Comparison of ENCODE assay signal across 10 cellular contexts in the genomic region with DNA sequence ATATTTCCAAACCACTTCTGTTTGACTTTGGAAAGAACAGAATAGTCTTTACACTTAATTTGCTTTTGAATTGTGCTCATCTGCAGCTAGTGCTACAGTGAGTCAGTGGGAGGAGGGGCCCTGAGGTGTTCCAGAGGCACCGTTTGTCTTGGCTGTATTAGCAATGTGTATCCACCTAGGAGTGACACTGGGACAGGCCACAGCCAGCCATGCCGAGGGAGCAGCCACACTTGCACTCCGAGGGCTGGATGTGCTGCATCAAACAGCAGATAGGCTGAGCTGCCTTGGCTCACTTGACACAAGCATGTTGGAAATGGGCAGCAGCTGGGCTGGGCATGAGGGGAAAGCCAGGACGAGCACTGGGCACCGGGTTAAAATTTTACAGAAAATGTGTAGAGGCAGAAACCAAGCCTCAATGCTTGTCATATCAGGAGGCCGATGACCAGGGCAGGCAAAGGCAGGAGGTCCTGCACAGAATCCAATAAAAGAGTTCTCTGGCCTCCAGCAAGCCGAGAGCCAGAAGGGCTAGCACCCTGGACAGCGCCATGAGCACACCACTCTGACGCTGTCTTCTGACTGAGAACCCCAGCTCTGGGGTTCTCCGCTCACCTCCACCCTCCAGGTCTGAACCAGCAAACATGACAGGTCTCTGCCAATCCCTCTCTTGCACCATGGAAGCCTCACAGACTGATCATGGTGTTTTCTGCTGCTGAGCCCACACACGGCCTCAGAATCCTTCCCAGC.
DNase-seq lines count a peak whose midpoint lies in the region; ATAC-seq, FAIRE-seq and TF ChIP-seq lines count a peak whose summit lies in the region.
"Had no signal": no experiment of that assay in that cellular context is flagged by ENCODE, and none has a peak within 500 bp of the region (broad histone marks: within the 10 kb centered on the region; RNA-seq: fewer than 3 reads in every experiment).

No MANE protein-coding gene starts in this region.

- no peak overlapping the region for H3K4me2 ChIP-seq in K562 (ENCODE audit: insufficient read depth, low read length)
- no peak overlapping the region for H3K4me2 ChIP-seq in neural progenitor cell

- H3K27me3 Mint-ChIP-seq in neural progenitor cell (ENCODE audit: insufficient read depth, low read depth): peaks cover 8% of the 10 kb centered on the region

- DNase-seq in GM13976 (ENCODE audit: low spot score) (peak; percentile 67), KG1 (lab: John Stamatoyannopoulos, UW) (peak; percentile 3), K562 (ENCODE audit: extremely low read depth in 1 of 4, low spot score in 3 of 4) (peak in 3 of 4 experiments; percentile 10 to 18 (median 16)), neural progenitor cell (ENCODE audit: low spot score) (peak; percentile 77), glomerular visceral epithelial cell (ENCODE audit: extremely low spot score) (no peak)
- DNase-seq: NCI-H1436 treated with DMSO at 0.1 percent for 48 hours had no signal

- TF ChIP-seq CTCF in GM13976 (IDR thresholded peaks at IDR 0.05; ENCODE audit: borderline replicate concordance, control extremely low read depth, extremely low read depth, insufficient read depth, missing control alignments) (no peak), K562 (IDR thresholded peaks at IDR 0.05 in 2 of 3, conservative IDR thresholded peaks at IDR 0.05 in 1 of 3; ENCODE audit: insufficient read depth in 2 of 3, low read depth in 1 of 3, low read length in 3 of 3) (no peak), neural progenitor cell (IDR thresholded peaks at IDR 0.05) (no peak)

- H3K4me3 Mint-ChIP-seq in neural progenitor cell: no peak overlapping the region

- H3K9me3 ChIP-seq in K562 (replicated peaks; ENCODE audit: control insufficient read depth, insufficient read depth, low read depth, low read length) (no peaks in the 10 kb centered on the region), neural progenitor cell (ENCODE audit: low read depth) (no peaks in the 10 kb centered on the region)

- H3K9ac ChIP-seq in K562 (ENCODE audit: insufficient read depth in 1 of 2, low read depth in 2 of 2, low read length in 2 of 2) (no peak overlapping the region), neural progenitor cell (no peak overlapping the region)

- CTCF ChIA-PET in K562 (lab: Yijun Ruan, JAX; ENCODE audit: low intra/inter-chr PET ratio): no interaction called here

- H3K36me3 ChIP-seq in K562 (ENCODE audit: control insufficient read depth, insufficient read depth, low read length) (no peaks in the 10 kb centered on the region), neural progenitor cell (no peaks in the 10 kb centered on the region)

- no peaks in the 10 kb centered on the region for H3K9me1 ChIP-seq in K562 (ENCODE audit: control insufficient read depth, insufficient read depth, low read length)

- peaks cover 2% of the 10 kb centered on the region for H3K9me3 Mint-ChIP-seq in neural progenitor cell

- no peaks in the 10 kb centered on the region for H3K36me3 Mint-ChIP-seq in neural progenitor cell

- H3K4me1 ChIP-seq in K562 (replicated peaks in 1 of 2; ENCODE audit: control insufficient read depth in 2 of 2, insufficient read depth in 2 of 2, low read length in 2 of 2) (no peaks in the 10 kb centered on the region), neural progenitor cell (no peaks in the 10 kb centered on the region)

- no peak overlapping the region for H2AFZ ChIP-seq in K562 (ENCODE audit: low read depth, low read length)
- H2AFZ ChIP-seq in neural progenitor cell (replicated peaks): no peak overlapping the region

- ATAC-seq in K562 (peak; percentile 53; the same call in 1 of the 3 replicates), GM18519 (IDR thresholded peaks at IDR 0.05; ENCODE audit: low FRiP score, unreplicated experiment) (no peak), GM19467 (IDR thresholded peaks at IDR 0.05; ENCODE audit: unreplicated experiment) (no peak)

- FAIRE-seq in K562 (lab: Jason Lieb, UNC): no peak
- FAIRE-seq: GM12891 had no signal

- H3K4me3 ChIP-seq in K562: no peak overlapping the region
- no peak overlapping the region for H3K4me3 ChIP-seq in neural progenitor cell
- H3K4me3 ChIP-seq: SK-N-MC had no signal

- intact Hi-C loops in K562 (cut with micrococcal nuclease): no loop called here

- 0% methylated on average over 9 of the region's 11 CpGs for WGBS in K562 (ENCODE audit: insufficient coverage, low coverage, missing lambda C conversion rate)

- BruUV-seq in K562 (replicated peaks; lab: Mats Ljungman, UMichigan): no TSS peak

- no peaks in the 10 kb centered on the region for H3F3A ChIP-seq in neural progenitor cell (ENCODE audit: low read depth)

- TF ChIP-seq RAD21 in K562 (CRISPR knock-in tag; conservative IDR thresholded peaks at IDR 0.05 in 1 of 2, IDR thresholded peaks at IDR 0.05 in 1 of 2): no peak

- H3K79me2 ChIP-seq in K562 (ENCODE audit: control insufficient read depth, insufficient read depth, low read length) (no peaks in the 10 kb centered on the region), neural progenitor cell (ENCODE audit: low read depth) (no peaks in the 10 kb centered on the region)

- POLR2A ChIA-PET in K562 (lab: Yijun Ruan, JAX): no interaction called here

- TF ChIP-seq POLR2A in K562 (conservative IDR thresholded peaks at IDR 0.05): no peak

- TF ChIP-seq EP300 in K562 (IDR thresholded peaks at IDR 0.05; ENCODE audit: low read length): no peak

- H3K4me1 Mint-ChIP-seq in neural progenitor cell: peaks cover 1% of the 10 kb centered on the region

- H3K27me3 ChIP-seq in K562 (ENCODE audit: control insufficient read depth in 2 of 2, insufficient read depth in 2 of 2, low read length in 2 of 2) (no peaks in the 10 kb centered on the region), neural progenitor cell (no peaks in the 10 kb centered on the region)

- H3K27ac ChIP-seq in K562 (ENCODE audit: extremely low read depth, low read depth, low read length) (no peak overlapping the region), neural progenitor cell (no peak overlapping the region)
- H3K27ac ChIP-seq: SK-N-MC had no signal

- H3K27ac Mint-ChIP-seq in neural progenitor cell: no peak overlapping the region

- no peaks in the 10 kb centered on the region for H4K20me1 ChIP-seq in K562 (replicated peaks; ENCODE audit: control insufficient read depth, insufficient read depth, low read length)
- no peaks in the 10 kb centered on the region for H4K20me1 ChIP-seq in neural progenitor cell (ENCODE audit: low read depth)

- in situ Hi-C loops in GM13976 (cut with MboI; ENCODE audit: low sequenced_read_pairs, unreplicated experiment) (no loop called here), K562 (cut with MboI) (no loop called here)

TF ChIP-seq in K562, 482 proteins besides CTCF, POLR2A, EP300 and RAD21 (continues in another document):
- TF ChIP-seq, protein P1, sequence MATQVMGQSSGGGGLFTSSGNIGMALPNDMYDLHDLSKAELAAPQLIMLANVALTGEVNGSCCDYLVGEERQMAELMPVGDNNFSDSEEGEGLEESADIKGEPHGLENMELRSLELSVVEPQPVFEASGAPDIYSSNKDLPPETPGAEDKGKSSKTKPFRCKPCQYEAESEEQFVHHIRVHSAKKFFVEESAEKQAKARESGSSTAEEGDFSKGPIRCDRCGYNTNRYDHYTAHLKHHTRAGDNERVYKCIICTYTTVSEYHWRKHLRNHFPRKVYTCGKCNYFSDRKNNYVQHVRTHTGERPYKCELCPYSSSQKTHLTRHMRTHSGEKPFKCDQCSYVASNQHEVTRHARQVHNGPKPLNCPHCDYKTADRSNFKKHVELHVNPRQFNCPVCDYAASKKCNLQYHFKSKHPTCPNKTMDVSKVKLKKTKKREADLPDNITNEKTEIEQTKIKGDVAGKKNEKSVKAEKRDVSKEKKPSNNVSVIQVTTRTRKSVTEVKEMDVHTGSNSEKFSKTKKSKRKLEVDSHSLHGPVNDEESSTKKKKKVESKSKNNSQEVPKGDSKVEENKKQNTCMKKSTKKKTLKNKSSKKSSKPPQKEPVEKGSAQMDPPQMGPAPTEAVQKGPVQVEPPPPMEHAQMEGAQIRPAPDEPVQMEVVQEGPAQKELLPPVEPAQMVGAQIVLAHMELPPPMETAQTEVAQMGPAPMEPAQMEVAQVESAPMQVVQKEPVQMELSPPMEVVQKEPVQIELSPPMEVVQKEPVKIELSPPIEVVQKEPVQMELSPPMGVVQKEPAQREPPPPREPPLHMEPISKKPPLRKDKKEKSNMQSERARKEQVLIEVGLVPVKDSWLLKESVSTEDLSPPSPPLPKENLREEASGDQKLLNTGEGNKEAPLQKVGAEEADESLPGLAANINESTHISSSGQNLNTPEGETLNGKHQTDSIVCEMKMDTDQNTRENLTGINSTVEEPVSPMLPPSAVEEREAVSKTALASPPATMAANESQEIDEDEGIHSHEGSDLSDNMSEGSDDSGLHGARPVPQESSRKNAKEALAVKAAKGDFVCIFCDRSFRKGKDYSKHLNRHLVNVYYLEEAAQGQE (CRISPR knock-in tag; IDR thresholded peaks at IDR 0.05; ENCODE audit: low read depth): peak; percentile 91
- TF ChIP-seq MIER1 (IDR thresholded peaks at IDR 0.05; ENCODE audit: low read depth): peak; percentile 79
- TF ChIP-seq, protein P2, sequence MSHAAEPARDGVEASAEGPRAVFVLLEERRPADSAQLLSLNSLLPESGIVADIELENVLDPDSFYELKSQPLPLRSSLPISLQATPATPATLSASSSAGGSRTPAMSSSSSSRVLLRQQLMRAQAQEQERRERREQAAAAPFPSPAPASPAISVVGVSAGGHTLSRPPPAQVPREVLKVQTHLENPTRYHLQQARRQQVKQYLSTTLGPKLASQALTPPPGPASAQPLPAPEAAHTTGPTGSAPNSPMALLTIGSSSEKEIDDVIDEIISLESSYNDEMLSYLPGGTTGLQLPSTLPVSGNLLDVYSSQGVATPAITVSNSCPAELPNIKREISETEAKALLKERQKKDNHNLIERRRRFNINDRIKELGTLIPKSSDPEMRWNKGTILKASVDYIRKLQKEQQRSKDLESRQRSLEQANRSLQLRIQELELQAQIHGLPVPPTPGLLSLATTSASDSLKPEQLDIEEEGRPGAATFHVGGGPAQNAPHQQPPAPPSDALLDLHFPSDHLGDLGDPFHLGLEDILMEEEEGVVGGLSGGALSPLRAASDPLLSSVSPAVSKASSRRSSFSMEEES (CRISPR knock-in tag; IDR thresholded peaks at IDR 0.05): no peak
